Comparison of ENCODE assay signal across 19 cellular contexts in genomic region chrX:65658229-65658628, GRCh38. TPM values are rescaled to one million over a fixed set of nuclear protein-coding genes. Genes with fewer than 3 reads are reported as not detected.
A peak's percentile ranks its signal among the peaks of the same experiment; 100 is the strongest.
DNase-seq lines count a peak whose midpoint lies in the region; ATAC-seq, FAIRE-seq and TF ChIP-seq lines count a peak whose summit lies in the region.
"Had no signal": no experiment of that assay in that cellular context is flagged by ENCODE, and none has a peak within 500 bp of the region (broad histone marks: within the 10 kb centered on the region; RNA-seq: fewer than 3 reads in every experiment).

No MANE protein-coding gene starts in this region.

- CTCF ChIA-PET in CD4-positive, alpha-beta memory T cell (lab: Charles Lee; ENCODE audit: partially characterized antibody): interaction anchor here (1.7 kb wide), 1 partner anchor 16 kb away, joined by 4 read pairs; no protein-coding TSS in a partner anchor

- POLR2A ChIA-PET in CD4-positive, alpha-beta memory T cell (lab: Charles Lee; ENCODE audit: partially characterized antibody): interaction anchor here (0.7 to 3.2 kb wide), 2 partner anchors 9 to 360 kb away, joined by 3 to 12 read pairs; partner anchors contain the start of gene MSN

- DNase-seq in CD4-positive, alpha-beta memory T cell: no peak
- DNase-seq in DND-41 (no peak), upper lobe of right lung (no peak), ACHN (no peak), GM12892 (ENCODE audit: insufficient read length) (no peak)
- DNase-seq in activated T-helper 2 cell treated with anti-CD3 and anti-CD28 coated beads, Interferon-gamma antibody, Interleukin-2, Interleukin-4, amounts not matched to agents 10 μg/mL and 5 μg/mL and 100 μg/mL, durations not matched to agents 14 hours and 24 hours and 36 hours (ENCODE audit: low spot score): no peak
- DNase-seq in stimulated activated naive B cell treated with anti-CD40 and anti-IgM and Interleukin-4, amounts not matched to agents 10 μg/mL and 1 μg/mL and 100 μg/mL, for 72 hours: no peak
- DNase-seq: DMS153, EL, H9, MV-4-11, NCI-H1436, NCI-H2029, NCI-H2171, NCI-H446, NCI-H69, SHP77 treated with DMSO at 0.1 percent for 48 hours had no signal

- H2AFZ ChIP-seq in DND-41 (ENCODE audit: low read depth, low read length): no peak overlapping the region

- no peak for FAIRE-seq in GM12892 (lab: Jason Lieb, UNC)
- FAIRE-seq: GM19239, K562 had no signal

- H3K36me3 Mint-ChIP-seq in CD4-positive, alpha-beta memory T cell: no peaks in the 10 kb centered on the region
- H3K36me3 Mint-ChIP-seq in activated T-helper 2 cell treated with anti-CD3 and anti-CD28 coated beads, Interferon-gamma antibody, Interleukin-2, Interleukin-4, amounts not matched to agents 10 μg/mL and 5 μg/mL and 100 μg/mL, durations not matched to agents 14 hours and 24 hours and 36 hours (ENCODE audit: low read depth): peaks cover 11% of the 10 kb centered on the region
- no peaks in the 10 kb centered on the region for H3K36me3 Mint-ChIP-seq in stimulated activated naive B cell treated with anti-CD40 and anti-IgM and Interleukin-4, amounts not matched to agents 10 μg/mL and 1 μg/mL and 100 μg/mL, for 72 hours

- H3K9me3 ChIP-seq in CD4-positive, alpha-beta memory T cell (ENCODE audit: control insufficient read depth in 1 of 2, low read length in 2 of 2): no peaks in the 10 kb centered on the region
- H3K9me3 ChIP-seq in DND-41 (ENCODE audit: insufficient read depth, low read length, severe bottlenecking): no peaks in the 10 kb centered on the region
- no peaks in the 10 kb centered on the region for H3K9me3 ChIP-seq in upper lobe of right lung

- peak overlapping the region in 6 of 7 donors; percentile 15 to 77 (median 38) for H3K27ac Mint-ChIP-seq in CD4-positive, alpha-beta memory T cell
- H3K27ac Mint-ChIP-seq in activated T-helper 2 cell treated with anti-CD3 and anti-CD28 coated beads, Interferon-gamma antibody, Interleukin-2, Interleukin-4, amounts not matched to agents 10 μg/mL and 5 μg/mL and 100 μg/mL, durations not matched to agents 14 hours and 24 hours and 36 hours: peak overlapping the region; percentile 22
- H3K27ac Mint-ChIP-seq in stimulated activated naive B cell treated with anti-CD40 and anti-IgM and Interleukin-4, amounts not matched to agents 10 μg/mL and 1 μg/mL and 100 μg/mL, for 72 hours: no peak overlapping the region
- H3K27ac Mint-ChIP-seq: H9 had no signal

- intact Hi-C loops in CD4-positive, alpha-beta memory T cell (cut with micrococcal nuclease): no loop called here
- intact Hi-C loops in activated T-helper 2 cell treated with anti-CD3 and anti-CD28 coated beads, Interferon-gamma antibody, Interleukin-2, Interleukin-4, amounts not matched to agents 10 μg/mL and 5 μg/mL and 100 μg/mL, durations not matched to agents 14 hours and 24 hours and 36 hours (cut with micrococcal nuclease): no loop called here
- intact Hi-C loops in upper lobe of right lung (cut with DNase I): no loop called here

- H3K27me3 Mint-ChIP-seq in CD4-positive, alpha-beta memory T cell: no peaks in the 10 kb centered on the region
- no peaks in the 10 kb centered on the region for H3K27me3 Mint-ChIP-seq in activated T-helper 2 cell treated with anti-CD3 and anti-CD28 coated beads, Interferon-gamma antibody, Interleukin-2, Interleukin-4, amounts not matched to agents 10 μg/mL and 5 μg/mL and 100 μg/mL, durations not matched to agents 14 hours and 24 hours and 36 hours (ENCODE audit: low read depth)
- peaks cover 0 to 9% of the 10 kb centered on the region in 2 donors for H3K27me3 Mint-ChIP-seq in stimulated activated naive B cell treated with anti-CD40 and anti-IgM and Interleukin-4, amounts not matched to agents 10 μg/mL and 1 μg/mL and 100 μg/mL, for 72 hours

- H3K4me1 ChIP-seq in CD4-positive, alpha-beta memory T cell (ENCODE audit: insufficient read depth, low read length): peaks cover 25% of the 10 kb centered on the region
- H3K4me1 ChIP-seq in DND-41 (ENCODE audit: insufficient read depth, low read length) (peaks cover 25% of the 10 kb centered on the region), upper lobe of right lung (no peaks in the 10 kb centered on the region)

- H3K27ac ChIP-seq in CD4-positive, alpha-beta memory T cell (ENCODE audit: low read depth, low read length): no peak overlapping the region
- H3K27ac ChIP-seq in DND-41 (ENCODE audit: low read length): peak overlapping the region; percentile 95; the same call in 1 of the 2 replicates
- H3K27ac ChIP-seq in upper lobe of right lung: no peak overlapping the region

- no peaks in the 10 kb centered on the region for H3K36me3 ChIP-seq in CD4-positive, alpha-beta memory T cell (ENCODE audit: insufficient read depth, low read length)
- H3K36me3 ChIP-seq in DND-41 (ENCODE audit: insufficient read depth, low read length): no peaks in the 10 kb centered on the region
- H3K36me3 ChIP-seq in upper lobe of right lung: no peaks in the 10 kb centered on the region

- in situ Hi-C loops in ACHN (cut with HindIII; ENCODE audit: low pct_ligation_motif_present, low pct_unique_long_range_greater_than_20kb, low sequenced_read_pairs): no loop called here

- peaks cover 0 to 6% (median 0%) of the 10 kb centered on the region in 8 donors for H3K9me3 Mint-ChIP-seq in CD4-positive, alpha-beta memory T cell
- peaks cover 10% of the 10 kb centered on the region for H3K9me3 Mint-ChIP-seq in activated T-helper 2 cell treated with anti-CD3 and anti-CD28 coated beads, Interferon-gamma antibody, Interleukin-2, Interleukin-4, amounts not matched to agents 10 μg/mL and 5 μg/mL and 100 μg/mL, durations not matched to agents 14 hours and 24 hours and 36 hours
- H3K9me3 Mint-ChIP-seq in stimulated activated naive B cell treated with anti-CD40 and anti-IgM and Interleukin-4, amounts not matched to agents 10 μg/mL and 1 μg/mL and 100 μg/mL, for 72 hours: peaks cover 2 to 5% of the 10 kb centered on the region in 2 donors

- no peaks in the 10 kb centered on the region for H3K27me3 ChIP-seq in CD4-positive, alpha-beta memory T cell (ENCODE audit: insufficient read depth, low read length)
- H3K27me3 ChIP-seq in DND-41 (ENCODE audit: insufficient read depth, low read length, poor library complexity) (no peaks in the 10 kb centered on the region), upper lobe of right lung (no peaks in the 10 kb centered on the region)

- H3K4me2 ChIP-seq in DND-41 (ENCODE audit: insufficient read depth, low read length): no peak overlapping the region

- TF ChIP-seq CTCF in DND-41 (IDR thresholded peaks at IDR 0.05; ENCODE audit: borderline replicate concordance, extremely low read depth, low read length, poor library complexity, severe bottlenecking) (no peak), upper lobe of right lung (IDR thresholded peaks at IDR 0.05) (no peak)

- TF ChIP-seq POLR2A in GM12892 (IDR thresholded peaks at IDR 0.05; ENCODE audit: low read depth, low read length): no peak

- ATAC-seq in DND-41 (ENCODE audit: insufficient read depth, low read depth) (no peak), upper lobe of right lung (no peak)
- ATAC-seq in stimulated activated naive B cell treated with anti-CD40 and anti-IgM and Interleukin-4, amounts not matched to agents 10 μg/mL and 1 μg/mL and 100 μg/mL, for 72 hours (replicated peaks): peak; percentile 34 to 67
- ATAC-seq: K562 had no signal

- H3K4me3 Mint-ChIP-seq in CD4-positive, alpha-beta memory T cell: no peak overlapping the region
- no peak overlapping the region for H3K4me3 Mint-ChIP-seq in activated T-helper 2 cell treated with anti-CD3 and anti-CD28 coated beads, Interferon-gamma antibody, Interleukin-2, Interleukin-4, amounts not matched to agents 10 μg/mL and 5 μg/mL and 100 μg/mL, durations not matched to agents 14 hours and 24 hours and 36 hours (ENCODE audit: low read depth)
- no peak overlapping the region for H3K4me3 Mint-ChIP-seq in stimulated activated naive B cell treated with anti-CD40 and anti-IgM and Interleukin-4, amounts not matched to agents 10 μg/mL and 1 μg/mL and 100 μg/mL, for 72 hours
- H3K4me3 Mint-ChIP-seq: H9 had no signal

- no peaks in the 10 kb centered on the region for H4K20me1 ChIP-seq in DND-41 (ENCODE audit: insufficient read depth, low read length)

- H3K4me3 ChIP-seq in CD4-positive, alpha-beta memory T cell (ENCODE audit: low read length in 2 of 2): no peak overlapping the region
- H3K4me3 ChIP-seq in DND-41 (ENCODE audit: low read depth in 1 of 2, low read length in 2 of 2) (no peak overlapping the region), upper lobe of right lung (no peak overlapping the region)
- H3K4me3 ChIP-seq: K562 had no signal

- H3K79me2 ChIP-seq in DND-41 (ENCODE audit: insufficient read depth, low read length): no peaks in the 10 kb centered on the region

- peaks cover 23 to 50% (median 24%) of the 10 kb centered on the region in 4 donors for H3K4me1 Mint-ChIP-seq in CD4-positive, alpha-beta memory T cell
- peaks cover 29% of the 10 kb centered on the region for H3K4me1 Mint-ChIP-seq in activated T-helper 2 cell treated with anti-CD3 and anti-CD28 coated beads, Interferon-gamma antibody, Interleukin-2, Interleukin-4, amounts not matched to agents 10 μg/mL and 5 μg/mL and 100 μg/mL, durations not matched to agents 14 hours and 24 hours and 36 hours (ENCODE audit: low read depth)
- H3K4me1 Mint-ChIP-seq in stimulated activated naive B cell treated with anti-CD40 and anti-IgM and Interleukin-4, amounts not matched to agents 10 μg/mL and 1 μg/mL and 100 μg/mL, for 72 hours: peaks cover 13 to 17% of the 10 kb centered on the region in 2 donors
- H3K4me1 Mint-ChIP-seq: H9 had no signal

- H3K9ac ChIP-seq in DND-41 (ENCODE audit: low read depth, low read length): no peak overlapping the region

RNA-seq across cellular contexts. Expression of gene MSN, which starts 9.2 kb away (rescaled TPM):
- 100 to 1,000 TPM; 334 to 343 TPM for total RNA-seq in CD4-positive, alpha-beta memory T cell
- 100 to 1,000 TPM; 594 to 669 TPM for polyA plus RNA-seq in CD4-positive, alpha-beta memory T cell
- total RNA-seq in activated T-helper 2 cell treated with anti-CD3 and anti-CD28 coated beads, Interferon-gamma antibody, Interleukin-2, Interleukin-4, amounts not matched to agents 10 μg/mL and 5 μg/mL and 100 μg/mL, durations not matched to agents 14 hours and 24 hours and 36 hours: 473 and 476 TPM in 2 replicates
- total RNA-seq in upper lobe of right lung: 462 TPM
- polyA plus RNA-seq in GM12892 (2012; ENCODE audit: missing spikeins): 227 TPM

Comparison
In these comparisons a context has a peak if more than half of its experiments do, and no peak if none do; other contexts are left out.
1. ATAC-seq: peak in stimulated activated naive B cell treated with anti-CD40 and anti-IgM and Interleukin-4, amounts not matched to agents 10 μg/mL and 1 μg/mL and 100 μg/mL, for 72 hours (2 of 2); none in DND-41 (single experiment) and upper lobe of right lung (single experiment).